ENCODE assay signal across 31 cellular contexts in genomic region chr16:193441-193840, GRCh38. TPM values are rescaled to one million over a fixed set of nuclear protein-coding genes. Genes with fewer than 3 reads are reported as not detected.
"Had no signal": no experiment of that assay in that cellular context is flagged by ENCODE, and none has a peak within 500 bp of the region (broad histone marks: within the 10 kb centered on the region; RNA-seq: fewer than 3 reads in every experiment).

No MANE protein-coding gene starts in this region.

- DNase-seq: stimulated activated CD4-positive, alpha-beta T cell treated with anti-CD3 and anti-CD28 coated beads, Interleukin-2, amount 100 ng/mL, for 48 hours; stimulated activated CD4-positive, alpha-beta T cell treated with anti-CD3 and anti-CD28 coated beads, Interleukin-4, amount 100 ng/mL, for 1 hour; stimulated activated CD4-positive, alpha-beta T cell treated with anti-CD3 and anti-CD28 coated beads, Interleukin-4, amount 100 ng/mL, for 24 hours; stimulated activated CD4-positive, alpha-beta T cell treated with anti-CD3 and anti-CD28 coated beads, Interleukin-4, amount 100 ng/mL, for 4 hours; stimulated activated CD8-positive, alpha-beta memory T cell treated with anti-CD3 and anti-CD28 coated beads, Interleukin-4, amount 100 ng/mL, for 48 hours; stimulated activated naive B cell treated with anti-CD40 and anti-IgM and Interleukin-4, amounts not matched to agents 10 μg/mL and 1 μg/mL and 100 μg/mL, for 72 hours; stimulated activated naive CD4-positive, alpha-beta T cell; stimulated activated naive CD4-positive, alpha-beta T cell treated with Interleukin-2 at 50 U/mL for 16 hours; stimulated activated naive CD8-positive, alpha-beta T cell treated with anti-CD3 and anti-CD28 coated beads, Interleukin-15, amount 100 ng/mL, for 72 hours; stimulated activated naive CD8-positive, alpha-beta T cell treated with anti-CD3 and anti-CD28 coated beads, Interleukin-15, Interleukin-2, amounts not matched to agents 100 U/mL and 50 U/mL, for 24 hours; stomach; substantia nigra; testis; thyroid gland; tibial artery; transverse colon; upper lobe of left lung; upper lobe of right lung; uterus had no signal

- H3K4me3 Mint-ChIP-seq: stimulated activated effector memory CD8-positive, alpha-beta T cell treated with anti-CD3 and anti-CD28 coated beads, Interleukin-12 subunit alpha, Interleukin-12 subunit beta, amount 100 ng/mL, for 72 hours; stimulated activated memory B cell treated with anti-CD40 and anti-IgM and Interleukin-4, amounts not matched to agents 10 μg/mL and 1 μg/mL and 100 μg/mL, for 72 hours; stimulated activated naive B cell treated with anti-CD40 and anti-IgM and Interleukin-4, amounts not matched to agents 10 μg/mL and 1 μg/mL and 100 μg/mL, for 72 hours; stimulated activated naive CD8-positive, alpha-beta T cell treated with anti-CD3 and anti-CD28 coated beads, Interleukin-15, amount 100 ng/mL, for 72 hours; stimulated activated naive CD8-positive, alpha-beta T cell treated with anti-CD3 and anti-CD28 coated beads, Interleukin-15, Interleukin-2, amounts not matched to agents 100 ng/mL and 50 ng/mL, for 24 hours; type B pancreatic cell had no signal

- ATAC-seq: stimulated activated effector memory CD8-positive, alpha-beta T cell treated with anti-CD3 and anti-CD28 coated beads, Interleukin-12 subunit alpha, Interleukin-12 subunit beta, amount 100 ng/mL, for 72 hours; stimulated activated memory B cell treated with anti-CD40 and anti-IgM and Interleukin-4, amounts not matched to agents 10 μg/mL and 1 μg/mL and 100 μg/mL, for 72 hours; stimulated activated naive B cell treated with anti-CD40 and anti-IgM and Interleukin-4, amounts not matched to agents 10 μg/mL and 1 μg/mL and 100 μg/mL, for 72 hours; stimulated activated naive CD8-positive, alpha-beta T cell treated with anti-CD3 and anti-CD28 coated beads, Interleukin-15, amount 100 ng/mL, for 72 hours; stimulated activated naive CD8-positive, alpha-beta T cell treated with anti-CD3 and anti-CD28 coated beads, Interleukin-15, Interleukin-2, amounts not matched to agents 100 U/mL and 50 U/mL, for 24 hours; upper lobe of right lung had no signal

- H3K9me3 ChIP-seq: stomach, suprapubic skin, testis, thoracic aorta, thyroid gland, tibial artery, tibial nerve, transverse colon, upper lobe of left lung, upper lobe of right lung, uterus, vagina had no signal

- H3K27ac ChIP-seq: stomach, suprapubic skin, testis, thoracic aorta, thyroid gland, tibial artery, tibial nerve, transverse colon, upper lobe of left lung, upper lobe of right lung, uterus, vagina had no signal

- H3K36me3 ChIP-seq: uterus had no signal

- H3K27me3 Mint-ChIP-seq: stimulated activated memory B cell treated with anti-CD40 and anti-IgM and Interleukin-4, amounts not matched to agents 10 μg/mL and 1 μg/mL and 100 μg/mL, for 72 hours; stimulated activated naive B cell treated with anti-CD40 and anti-IgM and Interleukin-4, amounts not matched to agents 10 μg/mL and 1 μg/mL and 100 μg/mL, for 72 hours; stimulated activated naive CD8-positive, alpha-beta T cell treated with anti-CD3 and anti-CD28 coated beads, Interleukin-15, amount 100 ng/mL, for 72 hours; stimulated activated naive CD8-positive, alpha-beta T cell treated with anti-CD3 and anti-CD28 coated beads, Interleukin-15, Interleukin-2, amounts not matched to agents 100 ng/mL and 50 ng/mL, for 24 hours; type B pancreatic cell had no signal

- H3K4me1 Mint-ChIP-seq: stimulated activated effector memory CD8-positive, alpha-beta T cell treated with anti-CD3 and anti-CD28 coated beads, Interleukin-12 subunit alpha, Interleukin-12 subunit beta, amount 100 ng/mL, for 72 hours; stimulated activated naive B cell treated with anti-CD40 and anti-IgM and Interleukin-4, amounts not matched to agents 10 μg/mL and 1 μg/mL and 100 μg/mL, for 72 hours had no signal

- H3K4me1 ChIP-seq: stomach, suprapubic skin, testis, thyroid gland, tibial artery, tibial nerve, transverse colon, upper lobe of left lung, upper lobe of right lung, uterus, vagina had no signal

- H3K4me3 ChIP-seq: stomach, suprapubic skin, testis, thoracic aorta, thyroid gland, tibial artery, tibial nerve, transverse colon, upper lobe of left lung, upper lobe of right lung, uterus, vagina had no signal

- H3K27me3 ChIP-seq: stomach, suprapubic skin, testis, thyroid gland, tibial artery, tibial nerve, transverse colon, upper lobe of left lung, upper lobe of right lung, uterus, vagina had no signal

- H3K27ac Mint-ChIP-seq: stimulated activated effector memory CD8-positive, alpha-beta T cell treated with anti-CD3 and anti-CD28 coated beads, Interleukin-12 subunit alpha, Interleukin-12 subunit beta, amount 100 ng/mL, for 72 hours; stimulated activated memory B cell treated with anti-CD40 and anti-IgM and Interleukin-4, amounts not matched to agents 10 μg/mL and 1 μg/mL and 100 μg/mL, for 72 hours; stimulated activated naive B cell treated with anti-CD40 and anti-IgM and Interleukin-4, amounts not matched to agents 10 μg/mL and 1 μg/mL and 100 μg/mL, for 72 hours; stimulated activated naive CD8-positive, alpha-beta T cell treated with anti-CD3 and anti-CD28 coated beads, Interleukin-15, Interleukin-2, amounts not matched to agents 100 ng/mL and 50 ng/mL, for 24 hours had no signal

RNA-seq across cellular contexts. Expression of gene HBQ1, which starts 13.2 kb away (rescaled TPM):
- total RNA-seq: stomach, subcutaneous adipose tissue, suprapubic skin, thoracic aorta, thyroid gland, tibial nerve, transverse colon, upper lobe of left lung, upper lobe of right lung, ureter, urinary bladder, vagina had no signal
- polyA plus RNA-seq: stomach, urinary bladder had no signal

RNA-seq across cellular contexts. Expression of gene HBM, which starts 27.7 kb away (rescaled TPM):
- total RNA-seq: suprapubic skin, thoracic aorta, thyroid gland, transverse colon, upper lobe of right lung, ureter, vagina had no signal
- polyA plus RNA-seq: stomach, thymus, urinary bladder had no signal
